In genomic region chr13:97259787-97260641, GRCh38 we compare ENCODE assay signal across 9 cellular contexts. TPM values are rescaled to one million over a fixed set of nuclear protein-coding genes. Genes with fewer than 3 reads are reported as not detected.
DNase-seq lines count a peak whose midpoint lies in the region; ATAC-seq and TF ChIP-seq lines count a peak whose summit lies in the region.
"Had no signal": no experiment of that assay in that cellular context is flagged by ENCODE, and none has a peak within 500 bp of the region (broad histone marks: within the 10 kb centered on the region; RNA-seq: fewer than 3 reads in every experiment).

No MANE protein-coding gene starts in this region.

- H3K9me3 Mint-ChIP-seq in progenitor cell of endocrine pancreas (ENCODE audit: low read depth): peaks cover 6% of the 10 kb centered on the region

- no peaks in the 10 kb centered on the region for H4K20me1 ChIP-seq in GM23248 (ENCODE audit: insufficient read depth)

- peak overlapping the region; percentile 81 for H3K4me3 Mint-ChIP-seq in T-helper 17 cell
- H3K4me3 Mint-ChIP-seq in progenitor cell of endocrine pancreas (ENCODE audit: low read depth): no peak overlapping the region

- in situ Hi-C loops in GM23248 (cut with MboI) (no loop called here), G401 (cut with HindIII; ENCODE audit: low sequenced_read_pairs) (no loop called here)

- no peak for TF ChIP-seq CTCF in fibroblast of villous mesenchyme (IDR thresholded peaks at IDR 0.05; ENCODE audit: insufficient read depth, low read depth, low read length)
- no peak for TF ChIP-seq CTCF in progenitor cell of endocrine pancreas (IDR thresholded peaks at IDR 0.05; ENCODE audit: unreplicated experiment)

- H3K4me1 ChIP-seq in GM23248 (ENCODE audit: insufficient read depth): peaks cover 53% of the 10 kb centered on the region

- ATAC-seq in T-helper 17 cell (no peak), GM19397 (IDR thresholded peaks at IDR 0.05; ENCODE audit: unreplicated experiment) (no peak), GM18511 (IDR thresholded peaks at IDR 0.05; ENCODE audit: unreplicated experiment) (no peak)

- peak overlapping the region; percentile 96 for H3K27ac Mint-ChIP-seq in T-helper 17 cell
- peak overlapping the region; percentile 87 for H3K27ac Mint-ChIP-seq in progenitor cell of endocrine pancreas

- H3K79me2 ChIP-seq in GM23248 (ENCODE audit: insufficient read depth): peaks cover 84% of the 10 kb centered on the region

- no peaks in the 10 kb centered on the region for H3K9me2 ChIP-seq in GM23248 (ENCODE audit: insufficient read depth)

- DNase-seq in GM23248 (peak; percentile 69), T-helper 17 cell (no peak), fibroblast of villous mesenchyme (ENCODE audit: low read depth) (peak; percentile 95), progenitor cell of endocrine pancreas (ENCODE audit: low spot score, unreplicated experiment) (no peak), G401 (ENCODE audit: low spot score) (no peak), NK-92 (lab: John Stamatoyannopoulos, UW; ENCODE audit: unreplicated experiment) (no peak)
- DNase-seq: amniotic stem cell had no signal

- H3K9me3 ChIP-seq in GM23248 (ENCODE audit: low read depth): no peaks in the 10 kb centered on the region
- no peaks in the 10 kb centered on the region for H3K9me3 ChIP-seq in T-helper 17 cell (ENCODE audit: control insufficient read depth, low read length, poor library complexity, severe bottlenecking)

- H3K9ac ChIP-seq in GM23248: peak overlapping the region; percentile 78; the same call in 1 of the 2 replicates

- H3K4me3 ChIP-seq in GM23248: no peak overlapping the region
- no peak overlapping the region for H3K4me3 ChIP-seq in fibroblast of villous mesenchyme (ENCODE audit: low read depth, low read length)

- peaks cover 67% of the 10 kb centered on the region for H3K4me1 Mint-ChIP-seq in T-helper 17 cell
- H3K4me1 Mint-ChIP-seq in progenitor cell of endocrine pancreas (ENCODE audit: low read depth): peaks cover 40% of the 10 kb centered on the region

- H3K27me3 Mint-ChIP-seq in T-helper 17 cell (no peaks in the 10 kb centered on the region), progenitor cell of endocrine pancreas (no peaks in the 10 kb centered on the region)

- no peak overlapping the region for H2AFZ ChIP-seq in GM23248

- H3K27ac ChIP-seq in GM23248: peak overlapping the region; percentile 98

- H3K36me3 Mint-ChIP-seq in T-helper 17 cell (ENCODE audit: low read depth) (peaks cover 3% of the 10 kb centered on the region), progenitor cell of endocrine pancreas (ENCODE audit: insufficient read depth) (peaks cover 23% of the 10 kb centered on the region)

- no peaks in the 10 kb centered on the region for H3K27me3 ChIP-seq in GM23248 (replicated peaks; ENCODE audit: insufficient read depth)

- peaks cover 52% of the 10 kb centered on the region for H3F3A ChIP-seq in GM23248 (ENCODE audit: insufficient read depth)

- H3K4me2 ChIP-seq in GM23248 (ENCODE audit: unreplicated experiment): peak overlapping the region; percentile 23

- H3K36me3 ChIP-seq in GM23248 (ENCODE audit: low read depth): no peaks in the 10 kb centered on the region; the same call in 1 of the 2 replicates

- WGBS in GM23248 (ENCODE audit: low coverage in 1 of 2, low lambda C conversion rate in 2 of 2, missing lambda C conversion rate in 2 of 2), 2 experiments: 88% methylated on average over 13 of the region's 13 CpGs

RNA-seq across cellular contexts. Expression of gene MBNL2, which starts 37.9 kb away (rescaled TPM):
- 59.9 and 79.5 TPM in 2 replicates for total RNA-seq in GM23248 (2014; rRNA removed; shearing (Covaris generic))
- polyA plus RNA-seq in GM23248 (2016; fragmentation: Nextera tagmentation; extraction: Ambion mirVana): 46.7 and 49.1 TPM in 2 replicates
- total RNA-seq in T-helper 17 cell (10 to 100 TPM; 36.1 to 40.2 TPM), fibroblast of villous mesenchyme (70.5 and 120 TPM in 2 replicates), progenitor cell of endocrine pancreas (51.3 and 51.4 TPM in 2 replicates)
- 1.7 and 3.0 TPM in 2 replicates for total RNA-seq in G401 (2014; rRNA removed; shearing (Covaris generic))

Comparison
In these comparisons a context has a peak if more than half of its experiments do, and no peak if none do; other contexts are left out.
1. DNase-seq: peak in GM23248 (single experiment) and fibroblast of villous mesenchyme (single experiment); none in T-helper 17 cell (0 of 3), progenitor cell of endocrine pancreas (single experiment), G401 (single experiment) and NK-92 (single experiment).